ENCODE assay signal across 13 cellular contexts in genomic region chrX:115058276-115058675, GRCh38. TPM values are rescaled to one million over a fixed set of nuclear protein-coding genes. Genes with fewer than 3 reads are reported as not detected.
DNase-seq lines count a peak whose midpoint lies in the region; ATAC-seq lines count a peak whose summit lies in the region.
"Had no signal": no experiment of that assay in that cellular context is flagged by ENCODE, and none has a peak within 500 bp of the region (broad histone marks: within the 10 kb centered on the region; RNA-seq: fewer than 3 reads in every experiment).

No MANE protein-coding gene starts in this region.

- intact Hi-C loops in Right ventricle myocardium inferior (cut with DNase I) (no loop called here), cardiac septum (cut with DNase I) (no loop called here)

- DNase-seq in Right ventricle myocardium inferior (ENCODE audit: missing footprints) (no peak), cardiac septum (ENCODE audit: low spot score) (no peak), dedifferentiated amniotic fluid mesenchymal stem cell (ENCODE audit: extremely low spot score) (peak; percentile 67), left kidney (ENCODE audit: low read depth, low spot score) (peak; percentile 29), ureter (ENCODE audit: low spot score) (peak; percentile 41), DMS 273 treated with DMSO at 0.1 percent for 48 hours (lab: John Stamatoyannopoulos, UW) (no peak)
- DNase-seq: 8988T, mesendoderm, NCI-H1694, T-helper 2 cell had no signal

- ATAC-seq in Right ventricle myocardium inferior (peak; percentile 28), HG03460 (IDR thresholded peaks at IDR 0.05; ENCODE audit: unreplicated experiment) (no peak), HG02852 (IDR thresholded peaks at IDR 0.05; ENCODE audit: unreplicated experiment) (no peak)
- ATAC-seq: esophagus mucosa had no signal

RNA-seq across cellular contexts. Expression of gene IL13RA2, which starts 40.9 kb away (rescaled TPM):
- not detected for total RNA-seq in Right ventricle myocardium inferior
- 0.54 TPM for total RNA-seq in cardiac septum
- total RNA-seq in ureter: 0.83 TPM

Comparison
In these comparisons a context has a peak if more than half of its experiments do, and no peak if none do; other contexts are left out.
1. DNase-seq: peak in dedifferentiated amniotic fluid mesenchymal stem cell (single experiment), left kidney (single experiment) and ureter (single experiment); none in Right ventricle myocardium inferior (single experiment), cardiac septum (single experiment) and DMS 273 treated with DMSO at 0.1 percent for 48 hours (single experiment).